ENCODE assay signal across 9 cellular contexts in genomic region chrX:133414399-133415275, GRCh38. TPM values are rescaled to one million over a fixed set of nuclear protein-coding genes. Genes with fewer than 3 reads are reported as not detected.
DNase-seq lines count a peak whose midpoint lies in the region; ATAC-seq and TF ChIP-seq lines count a peak whose summit lies in the region.
"Had no signal": no experiment of that assay in that cellular context is flagged by ENCODE, and none has a peak within 500 bp of the region (broad histone marks: within the 10 kb centered on the region; RNA-seq: fewer than 3 reads in every experiment).

No MANE protein-coding gene starts in this region.

- peak overlapping the region; percentile 15 for H4K91ac ChIP-seq in mesenchymal stem cell (ENCODE audit: low read length)

- H3K36me3 Mint-ChIP-seq in Caco-2 (ENCODE audit: insufficient read depth, unreplicated experiment) = no peaks in the 10 kb centered on the region

- no peak overlapping the region for H2AK5ac ChIP-seq in mesenchymal stem cell (ENCODE audit: low read length, severe bottlenecking)

- CTCF ChIA-PET in Caco-2 (lab: Charles Lee) = no interaction called here

- H3K9ac ChIP-seq in colonic mucosa (ENCODE audit: low read depth in 2 of 2, low read length in 2 of 2) (peak overlapping the region; percentile 65 to 73), mesenchymal stem cell (ENCODE audit: low read length) (peak overlapping the region; percentile 88)

- H3K27ac ChIP-seq in colonic mucosa (peak overlapping the region; percentile 65), mesenchymal stem cell (ENCODE audit: low read length, poor library complexity, severe bottlenecking) (no peak overlapping the region), aorta (ENCODE audit: low read depth in 1 of 2, low read length in 2 of 2) (peak overlapping the region in 1 of 2 donors; percentile 50)
- H3K27ac ChIP-seq: neutrophil had no signal

- H3K23ac ChIP-seq in mesenchymal stem cell (ENCODE audit: low read length in 2 of 2) = peak overlapping the region in 1 of 2 experiments; percentile 83

- no peak for TF ChIP-seq RAD21 in Ishikawa (IDR thresholded peaks at IDR 0.05; ENCODE audit: low read depth)

- peak overlapping the region; percentile 36 for H3K4me2 ChIP-seq in mesenchymal stem cell (ENCODE audit: low read length, poor library complexity, severe bottlenecking)

- H3K14ac ChIP-seq in mesenchymal stem cell (ENCODE audit: low read length in 2 of 2) = peak overlapping the region in 1 of 2 experiments; percentile 91

- peak overlapping the region; percentile 54 for H4K8ac ChIP-seq in mesenchymal stem cell (ENCODE audit: low read length)

- intact Hi-C loops in Caco-2 (cut with micrococcal nuclease; ENCODE audit: unreplicated experiment) = loop anchor here (2.0 kb wide), 1 partner anchor 30 kb away; no protein-coding TSS in a partner anchor
- intact Hi-C loops in colonic mucosa (cut with DNase I) = loop anchor here (10.0 kb wide), 1 partner anchor 250 kb away; no protein-coding TSS in a partner anchor
- intact Hi-C loops in aorta (cut with DNase I) = loop anchor here in 1 of 2 donors (5.0 to 10.0 kb wide), 3 partner anchors 77 to 240 kb away; no protein-coding TSS in a partner anchor

- H3K18ac ChIP-seq in mesenchymal stem cell (ENCODE audit: low read depth in 1 of 2, low read length in 2 of 2) = peak overlapping the region; percentile 15 to 79

- H3K9me3 ChIP-seq in Caco-2 (no peaks in the 10 kb centered on the region), colonic mucosa (no peaks in the 10 kb centered on the region), mesenchymal stem cell (ENCODE audit: control insufficient read depth, low read length) (no peaks in the 10 kb centered on the region), aorta (ENCODE audit: control insufficient read depth, low read length) (no peaks in the 10 kb centered on the region)
- H3K9me3 ChIP-seq: neutrophil had no signal

- no peaks in the 10 kb centered on the region for H3K4me1 Mint-ChIP-seq in Caco-2 (ENCODE audit: low read depth, unreplicated experiment)

- H3K27me3 ChIP-seq in Caco-2 (replicated peaks; ENCODE audit: control insufficient read depth, insufficient read depth, low read length) (no peaks in the 10 kb centered on the region; the same call in 1 of the 2 replicates), colonic mucosa (peaks cover 8% of the 10 kb centered on the region), mesenchymal stem cell (ENCODE audit: control insufficient read depth in 1 of 2, insufficient read depth in 1 of 2, low read length in 2 of 2) (peaks cover 0 to 12% of the 10 kb centered on the region in 2 experiments), aorta (ENCODE audit: control insufficient read depth in 1 of 2, insufficient read depth in 2 of 2, low read length in 1 of 2) (no peaks in the 10 kb centered on the region)

- H3K9me3 Mint-ChIP-seq in Caco-2 (ENCODE audit: unreplicated experiment) = no peaks in the 10 kb centered on the region

- ATAC-seq in aorta (ENCODE audit: low FRiP score) (peak; percentile 63), GM21529 (IDR thresholded peaks at IDR 0.05; ENCODE audit: unreplicated experiment) (no peak), HG03097 (IDR thresholded peaks at IDR 0.05; ENCODE audit: low FRiP score, unreplicated experiment) (no peak)

- 1% methylated on average over 32 of the region's 93 CpGs for WGBS in mesenchymal stem cell
- WGBS in aorta, 2 donors = 0 to 38% methylated on average over 71 to 93 of the region's 93 CpGs

- H3K4me3 Mint-ChIP-seq in Caco-2 (ENCODE audit: unreplicated experiment) = peak overlapping the region; percentile 78

- POLR2A ChIA-PET in Caco-2 (lab: Charles Lee) = interaction anchor here (0.6 kb wide), 1 partner anchor 149 kb away, joined by 3 read pairs; no protein-coding TSS in a partner anchor

- H3K79me1 ChIP-seq in mesenchymal stem cell (replicated peaks; ENCODE audit: low read length, poor library complexity, severe bottlenecking) = no peaks in the 10 kb centered on the region

- peaks cover 16% of the 10 kb centered on the region for H3K27me3 Mint-ChIP-seq in Caco-2 (ENCODE audit: insufficient read depth, unreplicated experiment)

- no peak overlapping the region for H2BK120ac ChIP-seq in mesenchymal stem cell (ENCODE audit: low read depth, low read length)

- peak overlapping the region in 1 of 2 experiments; percentile 11 for H3K4ac ChIP-seq in mesenchymal stem cell (ENCODE audit: low read depth in 1 of 2, low read length in 2 of 2)

- TF ChIP-seq CTCF in Caco-2 (IDR thresholded peaks at IDR 0.05; ENCODE audit: insufficient read depth in 1 of 2, low read depth in 1 of 2, low read length in 1 of 2, severe bottlenecking in 1 of 2, unreplicated experiment in 1 of 2) = no peak
- no peak for TF ChIP-seq CTCF in colonic mucosa (IDR thresholded peaks at IDR 0.05)

- H3K4me3 ChIP-seq in Caco-2 (ENCODE audit: low read depth, low read length) (peak overlapping the region; percentile 37), colonic mucosa (peak overlapping the region; percentile 56), mesenchymal stem cell (ENCODE audit: insufficient read depth in 1 of 2, low read depth in 1 of 2, low read length in 2 of 2) (peak overlapping the region; percentile 83 to 84), aorta (ENCODE audit: low read length in 2 of 2) (peak overlapping the region; percentile 42 to 71)

- TF ChIP-seq EP300 in Ishikawa (IDR thresholded peaks at IDR 0.05; ENCODE audit: borderline replicate concordance) = no peak

- DNase-seq in Caco-2 = peak in 1 of 2 experiments; percentile 2
- peak; percentile 21 for DNase-seq in colonic mucosa
- DNase-seq in mesenchymal stem cell = peak; percentile 30
- DNase-seq in aorta = peak; percentile 53 to 79
- no peak for DNase-seq in stimulated activated CD4-positive, alpha-beta T cell treated with anti-CD3 and anti-CD28 coated beads, Interleukin-12 subunit alpha, Interleukin-12 subunit beta, amount 100 ng/mL, for 4 hours

- H3K27ac Mint-ChIP-seq in Caco-2 (ENCODE audit: unreplicated experiment) = no peak overlapping the region

- H2BK12ac ChIP-seq in mesenchymal stem cell (ENCODE audit: low read length in 2 of 2) = peak overlapping the region in 1 of 2 experiments; percentile 39

- BruUV-seq in Caco-2 (replicated peaks; lab: Mats Ljungman, UMichigan) = no TSS peak

- no peaks in the 10 kb centered on the region for H3K36me3 ChIP-seq in Caco-2 (ENCODE audit: control insufficient read depth, insufficient read depth, low read length)
- no peaks in the 10 kb centered on the region for H3K36me3 ChIP-seq in colonic mucosa
- peaks cover 0 to 2% of the 10 kb centered on the region in 2 experiments for H3K36me3 ChIP-seq in mesenchymal stem cell (ENCODE audit: control insufficient read depth in 1 of 2, insufficient read depth in 2 of 2, low read depth in 1 of 2, low read length in 2 of 2)
- H3K36me3 ChIP-seq in aorta (ENCODE audit: control insufficient read depth in 1 of 2, insufficient read depth in 2 of 2, low read length in 1 of 2) = no peaks in the 10 kb centered on the region
- H3K36me3 ChIP-seq: neutrophil had no signal

- no peak overlapping the region for H2BK15ac ChIP-seq in mesenchymal stem cell (ENCODE audit: low read depth, poor library complexity, severe bottlenecking)

- peak overlapping the region; percentile 61 for H2AFZ ChIP-seq in mesenchymal stem cell (ENCODE audit: low read depth, low read length)

- H3K4me1 ChIP-seq in Caco-2 = no peaks in the 10 kb centered on the region
- no peaks in the 10 kb centered on the region for H3K4me1 ChIP-seq in colonic mucosa
- H3K4me1 ChIP-seq in mesenchymal stem cell (ENCODE audit: control insufficient read depth, insufficient read depth, low read depth, low read length) = peaks cover 5% of the 10 kb centered on the region
- H3K4me1 ChIP-seq in aorta (ENCODE audit: control insufficient read depth in 1 of 2, insufficient read depth in 2 of 2, low read length in 2 of 2) = no peaks in the 10 kb centered on the region

- H2BK5ac ChIP-seq in mesenchymal stem cell (ENCODE audit: low read depth, low read length, poor library complexity, severe bottlenecking) = no peak overlapping the region

TF ChIP-seq in Ishikawa, 13 proteins besides CTCF, POLR2A, EP300 and RAD21:
- peak; percentile 20; the same call in 1 of the 2 replicates for TF ChIP-seq TAF1 (IDR thresholded peaks at IDR 0.05; ENCODE audit: low read depth)
- TF ChIP-seq CEBPB (IDR thresholded peaks at IDR 0.05) = no peak

RNA-seq across cellular contexts. Expression of gene GPC4, which starts 0.7 kb away (rescaled TPM):
- total RNA-seq in Caco-2 (2022) = 1.0 and 1.2 TPM in 2 replicates
- 10 to 100 TPM; 15.4 to 20.9 TPM for total RNA-seq in colonic mucosa
- 26.4 TPM for polyA plus RNA-seq in mesenchymal stem cell (2013, experiment 1 of 2)
- 26.5 TPM for polyA plus RNA-seq in mesenchymal stem cell (2013, experiment 2 of 2)
- 10 to 100 TPM; 23.1 to 32.7 TPM for total RNA-seq in aorta
- 10 to 100 TPM; 12.5 to 20.8 TPM for polyA plus RNA-seq in aorta
